Comparison of ENCODE assay signal across 7 cellular contexts in the genomic region with DNA sequence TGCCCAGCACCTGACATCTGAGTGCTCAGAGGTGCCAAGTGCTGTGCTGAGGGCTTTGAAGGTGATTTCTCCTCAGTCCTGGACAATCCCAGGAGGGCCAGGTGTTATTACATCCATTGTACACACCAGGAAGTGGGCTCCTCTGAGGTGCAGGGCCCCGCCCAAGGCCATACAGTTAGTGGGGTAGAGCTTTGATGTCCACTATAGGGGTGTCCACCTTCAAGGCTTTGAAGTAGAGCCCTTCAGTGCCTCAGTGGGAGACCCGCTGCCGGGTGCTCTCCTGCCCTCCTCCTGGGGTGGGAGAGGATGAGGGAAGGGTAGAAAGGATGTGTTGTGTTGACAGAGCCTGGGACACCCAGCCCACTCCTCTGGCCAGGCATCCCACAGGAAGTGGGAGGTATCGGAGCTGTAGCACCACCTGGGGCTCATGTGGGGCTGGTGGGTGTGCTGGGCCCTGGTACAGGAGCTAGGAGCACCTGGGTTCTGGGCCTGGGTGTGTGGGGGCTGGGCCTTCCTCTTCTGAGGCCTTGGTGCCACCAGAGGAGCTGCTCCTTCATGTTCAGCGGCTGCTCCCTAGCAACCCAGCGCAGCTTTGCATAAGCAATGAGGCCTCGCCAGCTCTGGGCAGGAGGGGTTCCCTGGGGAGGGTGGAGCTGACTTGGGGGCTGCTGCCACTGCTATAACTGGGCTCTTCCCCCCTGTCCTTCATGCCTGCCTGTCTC. TPM values are rescaled to one million over a fixed set of nuclear protein-coding genes. Genes with fewer than 3 reads are reported as not detected.
DNase-seq lines count a peak whose midpoint lies in the region; ATAC-seq, FAIRE-seq and TF ChIP-seq lines count a peak whose summit lies in the region.

No MANE protein-coding gene starts in this region.

- FAIRE-seq in GM12891 (lab: Jason Lieb, UNC), result peak; percentile 33

- H3K27me3 Mint-ChIP-seq in brain, result no peaks in the 10 kb centered on the region
- H3K27me3 Mint-ChIP-seq in progenitor cell of endocrine pancreas, result no peaks in the 10 kb centered on the region
- peaks cover 4% of the 10 kb centered on the region for H3K27me3 Mint-ChIP-seq in nephron progenitor cell (ENCODE audit: low read depth, poor library complexity)

- H3K36me3 Mint-ChIP-seq in brain (peaks cover 28% of the 10 kb centered on the region), progenitor cell of endocrine pancreas (ENCODE audit: insufficient read depth) (peaks cover 9% of the 10 kb centered on the region), nephron progenitor cell (ENCODE audit: low read depth) (peaks cover 22% of the 10 kb centered on the region)

- ATAC-seq in GM21367 (IDR thresholded peaks at IDR 0.05; ENCODE audit: unreplicated experiment), result no peak

- H3K4me1 Mint-ChIP-seq in brain (peaks cover 96% of the 10 kb centered on the region), progenitor cell of endocrine pancreas (ENCODE audit: low read depth) (peaks cover 36% of the 10 kb centered on the region), nephron progenitor cell (peaks cover 80% of the 10 kb centered on the region)

- DNase-seq in GM12891 (ENCODE audit: insufficient read length, low spot score), result no peak
- DNase-seq in NCI-H1436 treated with DMSO at 0.1 percent for 48 hours (lab: John Stamatoyannopoulos, UW), result peak; percentile 48
- no peak for DNase-seq in progenitor cell of endocrine pancreas (ENCODE audit: low spot score, unreplicated experiment)
- DNase-seq in nephron progenitor cell, result no peak
- no peak for DNase-seq in NCI-H748 (lab: John Stamatoyannopoulos, UW; ENCODE audit: unreplicated experiment)

- H3K4me3 Mint-ChIP-seq in brain, result peak overlapping the region in 1 of 5 experiments; percentile 6
- no peak overlapping the region for H3K4me3 Mint-ChIP-seq in progenitor cell of endocrine pancreas (ENCODE audit: low read depth)
- no peak overlapping the region for H3K4me3 Mint-ChIP-seq in nephron progenitor cell

- H3K9me3 Mint-ChIP-seq in brain, result peaks cover 0 to 3% (median 0%) of the 10 kb centered on the region in 5 experiments
- no peaks in the 10 kb centered on the region for H3K9me3 Mint-ChIP-seq in progenitor cell of endocrine pancreas (ENCODE audit: low read depth)
- no peaks in the 10 kb centered on the region for H3K9me3 Mint-ChIP-seq in nephron progenitor cell

- H3K27ac Mint-ChIP-seq in brain, result peak overlapping the region; percentile 58 to 92 (median 74)
- H3K27ac Mint-ChIP-seq in progenitor cell of endocrine pancreas, result peak overlapping the region; percentile 49
- H3K27ac Mint-ChIP-seq in nephron progenitor cell, result no peak overlapping the region

- TF ChIP-seq POLR2A in GM12891 (IDR thresholded peaks at IDR 0.05; ENCODE audit: low read depth, low read length), result no peak

- no peak for TF ChIP-seq CTCF in brain (conservative IDR thresholded peaks at IDR 0.05)
- no peak for TF ChIP-seq CTCF in progenitor cell of endocrine pancreas (IDR thresholded peaks at IDR 0.05; ENCODE audit: unreplicated experiment)
- no peak for TF ChIP-seq CTCF in nephron progenitor cell (IDR thresholded peaks at IDR 0.05)

TF ChIP-seq in GM12891, 5 proteins besides CTCF, POLR2A, EP300 and RAD21:
- TF ChIP-seq PAX5 (IDR thresholded peaks at IDR 0.05; ENCODE audit: insufficient read depth, low read length, severe bottlenecking), result no peak
- TF ChIP-seq SPI1 (IDR thresholded peaks at IDR 0.05; ENCODE audit: low read depth, low read length), result peak; percentile 23; the same call in 1 of the 2 replicates
- TF ChIP-seq POU2F2 (IDR thresholded peaks at IDR 0.05; ENCODE audit: low read depth, low read length), result peak; percentile 74; the same call in 1 of the 2 replicates
TF ChIP-seq in GM12891: peak in this region for 2.

RNA-seq across cellular contexts. Expression of a gene that starts 7.4 kb away (rescaled TPM):
- 88.8 TPM for polyA plus RNA-seq in GM12891 (2012; ENCODE audit: low read depth, missing spikeins)
- 108 TPM for polyA plus RNA-seq in brain (ENCODE audit: insufficient read depth, low read depth, low replicate concordance)
- 134 and 135 TPM in 2 replicates for total RNA-seq in progenitor cell of endocrine pancreas

RNA-seq across cellular contexts. Expression of a gene that starts 23.8 kb away (rescaled TPM):
- 5,289 TPM for polyA plus RNA-seq in GM12891 (2012; ENCODE audit: low read depth, missing spikeins)
- 2,078 TPM for polyA plus RNA-seq in brain (ENCODE audit: insufficient read depth, low read depth, low replicate concordance)
- total RNA-seq in progenitor cell of endocrine pancreas, result 1,623 and 1,642 TPM in 2 replicates

RNA-seq across cellular contexts. Expression of a gene that starts 52.2 kb away (rescaled TPM):
- 16.1 TPM for polyA plus RNA-seq in GM12891 (2012; ENCODE audit: low read depth, missing spikeins)
- 9.2 TPM for polyA plus RNA-seq in brain (ENCODE audit: insufficient read depth, low read depth, low replicate concordance)
- 17.1 and 19.9 TPM in 2 replicates for total RNA-seq in progenitor cell of endocrine pancreas
